8 cellular contexts compared by ENCODE assay signal in the genomic region with DNA sequence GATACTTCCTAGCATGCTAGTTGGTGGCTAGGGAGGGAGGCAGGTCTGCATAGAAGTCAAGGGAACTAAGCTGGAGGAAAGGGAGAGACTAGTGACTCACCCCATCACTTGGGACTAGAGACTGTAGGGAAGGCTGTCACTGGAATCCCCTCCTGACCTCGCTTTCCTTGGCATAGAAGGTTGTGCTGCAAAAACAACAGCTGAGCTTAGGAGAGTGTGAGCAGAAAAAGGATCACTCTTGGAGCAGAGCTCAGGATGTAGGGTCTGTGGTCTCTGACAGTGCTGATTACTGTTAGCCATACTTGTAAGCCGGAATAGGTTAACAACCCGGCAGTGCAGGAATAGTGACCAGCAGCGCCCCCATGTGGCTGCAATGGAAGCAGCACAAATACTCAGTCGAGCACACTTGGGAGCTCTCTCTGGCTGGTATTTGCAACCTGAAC.
A peak's percentile ranks its signal among the peaks of the same experiment; 100 is the strongest.
DNase-seq lines count a peak whose midpoint lies in the region; ATAC-seq and TF ChIP-seq lines count a peak whose summit lies in the region.

No MANE protein-coding gene starts in this region.

- H3K9me3 ChIP-seq in left ventricle myocardium inferior (replicated peaks) (peaks cover 10% of the 10 kb centered on the region), right atrium auricular region (peaks cover 4 to 5% of the 10 kb centered on the region in 2 donors), upper lobe of right lung (no peaks in the 10 kb centered on the region), ascending aorta (peaks cover 0 to 7% of the 10 kb centered on the region in 2 donors), prostate gland (no peaks in the 10 kb centered on the region)

- TF ChIP-seq POLR2A in prostate gland (IDR thresholded peaks at IDR 0.05), result no peak

- peak; percentile 31 for ATAC-seq in foreskin keratinocyte
- peak; percentile 42 for ATAC-seq in upper lobe of right lung

- no peak overlapping the region for H3K27ac ChIP-seq in left ventricle myocardium inferior (replicated peaks)
- no peak overlapping the region for H3K27ac ChIP-seq in right atrium auricular region
- H3K27ac ChIP-seq in foreskin keratinocyte, result no peak overlapping the region
- no peak overlapping the region for H3K27ac ChIP-seq in upper lobe of right lung
- no peak overlapping the region for H3K27ac ChIP-seq in ascending aorta
- H3K27ac ChIP-seq in prostate gland, result no peak overlapping the region

- peaks cover 7% of the 10 kb centered on the region for H3K4me1 ChIP-seq in left ventricle myocardium inferior
- H3K4me1 ChIP-seq in right atrium auricular region, result no peaks in the 10 kb centered on the region
- H3K4me1 ChIP-seq in foreskin keratinocyte, result no peaks in the 10 kb centered on the region
- no peaks in the 10 kb centered on the region for H3K4me1 ChIP-seq in upper lobe of right lung
- H3K4me1 ChIP-seq in ascending aorta, result no peaks in the 10 kb centered on the region
- H3K4me1 ChIP-seq in prostate gland (replicated peaks), result no peaks in the 10 kb centered on the region

- WGBS in prostate gland, result 63% methylated on average over 5 of the region's 5 CpGs

- intact Hi-C loops in left ventricle myocardium inferior (cut with micrococcal nuclease) (no loop called here), upper lobe of right lung (cut with DNase I) (no loop called here), ascending aorta (cut with DNase I) (no loop called here), prostate gland (cut with DNase I) (no loop called here)

- H3K27me3 ChIP-seq in left ventricle myocardium inferior (ENCODE audit: low read depth) (no peaks in the 10 kb centered on the region), right atrium auricular region (no peaks in the 10 kb centered on the region), foreskin keratinocyte (peaks cover 6% of the 10 kb centered on the region), upper lobe of right lung (no peaks in the 10 kb centered on the region), ascending aorta (no peaks in the 10 kb centered on the region), prostate gland (replicated peaks; ENCODE audit: insufficient read depth) (no peaks in the 10 kb centered on the region)

- TF ChIP-seq CTCF in left ventricle myocardium inferior (IDR thresholded peaks at IDR 0.05; ENCODE audit: borderline replicate concordance) (peak; percentile 31), right atrium auricular region (IDR thresholded peaks at IDR 0.05) (peak in 1 of 2 donors; percentile 34), foreskin keratinocyte (conservative IDR thresholded peaks at IDR 0.05) (peak; percentile 64), upper lobe of right lung (IDR thresholded peaks at IDR 0.05) (peak; percentile 34), ascending aorta (IDR thresholded peaks at IDR 0.05) (peak in 1 of 3 experiments; percentile 24), prostate gland (IDR thresholded peaks at IDR 0.05) (peak in 1 of 4 experiments; percentile 15)

- H3K4me3 ChIP-seq in left ventricle myocardium inferior, result no peak overlapping the region
- H3K4me3 ChIP-seq in right atrium auricular region, result no peak overlapping the region
- H3K4me3 ChIP-seq in upper lobe of right lung, result no peak overlapping the region
- no peak overlapping the region for H3K4me3 ChIP-seq in ascending aorta
- H3K4me3 ChIP-seq in prostate gland, result no peak overlapping the region

- DNase-seq in left ventricle myocardium inferior (no peak), right atrium auricular region (ENCODE audit: low spot score) (no peak), foreskin keratinocyte (no peak), upper lobe of right lung (no peak), ascending aorta (ENCODE audit: low spot score in 2 of 2) (no peak), prostate gland (ENCODE audit: low spot score) (no peak), cerebellar nuclear complex (lab: John Stamatoyannopoulos, UW) (no peak)
- DNase-seq in activated CD4-positive, alpha-beta T cell treated with anti-CD3 and anti-CD28 coated beads for 48 hours, result peak; percentile 70

- no peaks in the 10 kb centered on the region for H3K36me3 ChIP-seq in left ventricle myocardium inferior
- no peaks in the 10 kb centered on the region for H3K36me3 ChIP-seq in right atrium auricular region
- H3K36me3 ChIP-seq in upper lobe of right lung, result no peaks in the 10 kb centered on the region
- no peaks in the 10 kb centered on the region for H3K36me3 ChIP-seq in ascending aorta
- no peaks in the 10 kb centered on the region for H3K36me3 ChIP-seq in prostate gland
